In the genomic region with DNA sequence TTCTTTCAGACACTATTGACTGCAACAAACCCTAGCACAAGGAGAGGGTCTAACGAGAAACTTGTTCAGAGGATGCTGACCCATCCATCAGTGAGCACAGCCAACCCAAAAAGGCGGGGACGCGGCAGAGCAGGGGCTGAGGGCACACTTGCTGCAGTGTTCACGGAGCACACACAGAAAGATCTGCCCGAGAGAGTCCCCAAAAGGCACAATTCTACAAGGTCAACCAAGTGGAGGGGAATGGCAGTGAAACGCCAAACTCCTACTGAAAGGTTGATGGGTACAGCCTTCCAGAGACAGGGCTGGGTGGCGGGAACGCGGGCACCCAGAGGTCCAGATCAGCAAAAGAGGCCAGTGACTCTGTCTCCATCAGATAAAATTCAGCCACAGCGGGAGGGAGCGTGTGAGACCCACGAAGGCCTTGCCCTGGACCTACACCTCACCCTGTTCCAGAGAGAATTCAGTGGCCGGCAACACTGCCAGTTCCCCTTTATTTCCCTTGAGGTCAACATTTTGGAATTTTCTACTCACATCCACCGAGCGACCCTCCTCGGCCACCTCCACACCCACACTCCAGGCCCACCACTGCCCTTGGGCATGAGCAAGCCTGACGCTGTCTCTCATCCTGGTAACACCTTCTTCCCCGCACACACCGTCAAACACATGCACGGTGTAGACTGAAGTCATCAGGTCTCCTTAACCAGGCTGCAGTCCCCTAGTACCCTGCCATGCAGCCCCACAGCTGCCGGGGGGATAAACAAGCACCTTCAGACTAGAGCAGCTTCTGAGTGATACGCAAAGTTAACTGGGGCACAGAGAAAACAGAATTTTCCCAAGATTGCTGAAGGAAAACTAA, we compare ENCODE assay signal across 1 cellular context.
TF ChIP-seq lines count a peak whose summit lies in the region.

No MANE protein-coding gene starts in this region.

TF ChIP-seq in IMR-90, 13 proteins besides CTCF, POLR2A, EP300 and RAD21:
- TF ChIP-seq NFE2L2 (IDR thresholded peaks at IDR 0.05; ENCODE audit: low read depth, low read length): no peak
